1 cellular context compared by ENCODE assay signal in the genomic region with DNA sequence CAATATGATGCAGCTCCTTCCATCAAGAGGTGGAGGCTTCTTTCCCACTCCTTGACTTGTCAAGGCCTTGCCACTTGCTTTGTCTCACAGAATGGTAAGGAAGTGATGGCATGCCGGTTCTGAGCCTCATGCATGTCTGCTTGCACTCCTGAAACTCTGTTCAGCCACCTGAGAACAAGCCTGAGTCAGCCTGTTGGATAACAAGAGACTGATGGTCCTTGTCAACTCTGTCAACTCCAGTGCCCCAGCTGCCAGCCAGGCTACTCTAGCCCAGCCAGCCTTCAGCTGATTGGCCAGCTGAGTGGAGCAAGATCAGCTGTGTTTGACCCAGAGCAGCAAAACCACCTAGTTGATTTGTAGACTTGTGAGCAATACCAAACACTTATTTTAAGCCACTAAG.
TF ChIP-seq lines count a peak whose summit lies in the region.

No MANE protein-coding gene starts in this region.

TF ChIP-seq in GM12878, 131 proteins besides CTCF, POLR2A, EP300 and RAD21:
- 0 out of 2 replicates have a peak, but pooled peaks have one; percentile 15 for TF ChIP-seq CBX5 (IDR thresholded peaks at IDR 0.05; ENCODE audit: low read depth)
- TF ChIP-seq SMAD1 (IDR thresholded peaks at IDR 0.05; ENCODE audit: low read depth, partially characterized antibody), result no peak
